In the genomic region with DNA sequence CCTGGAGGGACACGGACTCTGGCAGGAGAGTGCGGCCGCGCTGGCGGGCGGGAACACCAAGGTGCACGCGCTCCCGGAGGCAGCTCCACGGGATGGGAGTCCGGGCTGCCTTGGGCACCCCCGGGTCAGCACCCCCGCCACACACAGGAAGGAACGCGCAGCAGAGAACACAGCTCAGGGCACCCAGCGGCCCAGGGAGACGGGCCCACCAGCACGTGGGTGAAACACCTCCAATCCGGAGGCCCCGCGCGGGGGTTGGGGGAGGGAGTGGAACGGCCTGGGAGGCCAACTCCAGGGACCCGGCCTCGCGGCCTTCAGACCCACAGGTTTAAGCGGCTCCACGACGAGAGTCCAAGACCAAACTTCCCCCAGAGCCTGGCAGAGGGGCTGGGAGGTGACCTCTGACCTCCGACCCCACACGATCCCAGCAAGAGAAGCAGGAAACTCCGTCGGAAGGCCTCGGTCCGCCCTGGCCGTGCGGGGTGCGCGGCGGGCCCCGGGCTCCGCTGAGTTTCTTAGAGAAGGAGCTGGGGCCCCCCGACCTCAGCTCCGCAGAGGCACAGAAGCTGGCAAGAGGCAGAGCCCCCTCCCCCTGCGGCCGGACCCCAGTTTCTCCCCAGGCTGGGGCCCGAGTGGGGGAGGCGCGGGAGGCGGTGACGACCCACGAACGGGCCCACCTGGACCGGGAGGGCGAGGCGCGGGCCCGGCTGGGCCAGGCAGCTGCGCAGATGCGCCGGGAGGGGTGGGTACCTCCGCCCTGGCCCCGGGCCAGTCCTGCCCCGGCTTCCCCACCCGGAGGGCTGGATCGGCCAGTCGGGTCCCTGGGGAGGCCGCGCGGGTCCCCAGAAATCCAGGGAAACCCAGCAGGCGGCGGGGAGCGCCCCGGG, we compare ENCODE assay signal across 1 cellular context.
TF ChIP-seq lines count a peak whose summit lies in the region.

No MANE protein-coding gene starts in this region.

TF ChIP-seq in GM12878, 131 proteins besides CTCF, POLR2A, EP300 and RAD21 (continues in another document):
- TF ChIP-seq, protein P1, sequence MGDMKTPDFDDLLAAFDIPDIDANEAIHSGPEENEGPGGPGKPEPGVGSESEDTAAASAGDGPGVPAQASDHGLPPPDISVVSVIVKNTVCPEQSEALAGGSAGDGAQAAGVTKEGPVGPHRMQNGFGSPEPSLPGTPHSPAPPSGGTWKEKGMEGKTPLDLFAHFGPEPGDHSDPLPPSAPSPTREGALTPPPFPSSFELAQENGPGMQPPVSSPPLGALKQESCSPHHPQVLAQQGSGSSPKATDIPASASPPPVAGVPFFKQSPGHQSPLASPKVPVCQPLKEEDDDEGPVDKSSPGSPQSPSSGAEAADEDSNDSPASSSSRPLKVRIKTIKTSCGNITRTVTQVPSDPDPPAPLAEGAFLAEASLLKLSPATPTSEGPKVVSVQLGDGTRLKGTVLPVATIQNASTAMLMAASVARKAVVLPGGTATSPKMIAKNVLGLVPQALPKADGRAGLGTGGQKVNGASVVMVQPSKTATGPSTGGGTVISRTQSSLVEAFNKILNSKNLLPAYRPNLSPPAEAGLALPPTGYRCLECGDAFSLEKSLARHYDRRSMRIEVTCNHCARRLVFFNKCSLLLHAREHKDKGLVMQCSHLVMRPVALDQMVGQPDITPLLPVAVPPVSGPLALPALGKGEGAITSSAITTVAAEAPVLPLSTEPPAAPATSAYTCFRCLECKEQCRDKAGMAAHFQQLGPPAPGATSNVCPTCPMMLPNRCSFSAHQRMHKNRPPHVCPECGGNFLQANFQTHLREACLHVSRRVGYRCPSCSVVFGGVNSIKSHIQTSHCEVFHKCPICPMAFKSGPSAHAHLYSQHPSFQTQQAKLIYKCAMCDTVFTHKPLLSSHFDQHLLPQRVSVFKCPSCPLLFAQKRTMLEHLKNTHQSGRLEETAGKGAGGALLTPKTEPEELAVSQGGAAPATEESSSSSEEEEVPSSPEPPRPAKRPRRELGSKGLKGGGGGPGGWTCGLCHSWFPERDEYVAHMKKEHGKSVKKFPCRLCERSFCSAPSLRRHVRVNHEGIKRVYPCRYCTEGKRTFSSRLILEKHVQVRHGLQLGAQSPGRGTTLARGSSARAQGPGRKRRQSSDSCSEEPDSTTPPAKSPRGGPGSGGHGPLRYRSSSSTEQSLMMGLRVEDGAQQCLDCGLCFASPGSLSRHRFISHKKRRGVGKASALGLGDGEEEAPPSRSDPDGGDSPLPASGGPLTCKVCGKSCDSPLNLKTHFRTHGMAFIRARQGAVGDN (IDR thresholded peaks at IDR 0.05): peak; percentile 77
- TF ChIP-seq NR2F1 (conservative IDR thresholded peaks at IDR 0.05) (peak; percentile 97), WRNIP1 (IDR thresholded peaks at IDR 0.05; ENCODE audit: borderline replicate concordance, low read depth, low read length) (no peak), SP1 (IDR thresholded peaks at IDR 0.05; ENCODE audit: low read depth, low read length) (no peak), BRCA1 (IDR thresholded peaks at IDR 0.05; ENCODE audit: low read depth, low read length) (no peak), RUNX3 (IDR thresholded peaks at IDR 0.05; ENCODE audit: low read length) (no peak), ZNF207 (IDR thresholded peaks at IDR 0.05; ENCODE audit: borderline replicate concordance) (0 out of 2 replicates have a peak, but pooled peaks have one; percentile 28), RBBP5 (conservative IDR thresholded peaks at IDR 0.05) (no peak), MTA3 (IDR thresholded peaks at IDR 0.05; ENCODE audit: borderline replicate concordance, low read length) (no peak), LARP7 (IDR thresholded peaks at IDR 0.05) (no peak; the same call in 1 of the 2 replicates), NFYA (IDR thresholded peaks at IDR 0.05; ENCODE audit: borderline replicate concordance, low read depth, low read length) (no peak), GATAD2B (conservative IDR thresholded peaks at IDR 0.05; ENCODE audit: low read depth) (peak; percentile 59), BACH1 (IDR thresholded peaks at IDR 0.05; ENCODE audit: borderline replicate concordance) (0 out of 2 replicates have a peak, but pooled peaks have one; percentile 22), HDGF (IDR thresholded peaks at IDR 0.05) (peak; percentile 75; the same call in 1 of the 2 replicates), SREBF1 (IDR thresholded peaks at IDR 0.05; ENCODE audit: low read length) (no peak), NR2C2 (IDR thresholded peaks at IDR 0.05; ENCODE audit: borderline replicate concordance, control insufficient read depth, insufficient read length, low read depth) (peak; percentile 66), KDM1A (IDR thresholded peaks at IDR 0.05; ENCODE audit: borderline replicate concordance) (no peak), MTA2 (IDR thresholded peaks at IDR 0.05; ENCODE audit: low read depth) (0 out of 2 replicates have a peak, but pooled peaks have one; percentile 33), CHD1 (IDR thresholded peaks at IDR 0.05; ENCODE audit: low read depth, low read length) (no peak), CEBPB (IDR thresholded peaks at IDR 0.05; ENCODE audit: borderline replicate concordance in 1 of 2, low read depth in 2 of 2, low read length in 2 of 2) (no peak), IKZF2 (IDR thresholded peaks at IDR 0.05) (no peak; a peak in 1 of 4 replicates), SMC3 (IDR thresholded peaks at IDR 0.05; ENCODE audit: borderline replicate concordance, low read length) (no peak), HCFC1 (IDR thresholded peaks at IDR 0.05; ENCODE audit: low read length) (0 out of 2 replicates have a peak, but pooled peaks have one; percentile 23), FOXK2 (IDR thresholded peaks at IDR 0.05) (no peak), BHLHE40 (IDR thresholded peaks at IDR 0.05; ENCODE audit: borderline replicate concordance in 1 of 2, low read depth in 2 of 2, low read length in 1 of 2) (peak in 1 of 2 experiments; percentile 54; a peak in 2 of 4 replicates), RAD51 (IDR thresholded peaks at IDR 0.05) (peak; percentile 67), MYB (IDR thresholded peaks at IDR 0.05; ENCODE audit: borderline replicate concordance, low read depth, low read length) (no peak), NR2C1 (IDR thresholded peaks at IDR 0.05) (peak; percentile 94), CREB1 (IDR thresholded peaks at IDR 0.05; ENCODE audit: low read depth) (no peak), PAX5 (IDR thresholded peaks at IDR 0.05; ENCODE audit: borderline replicate concordance, low read depth, low read length) (no peak)
- TF ChIP-seq, protein P2, sequence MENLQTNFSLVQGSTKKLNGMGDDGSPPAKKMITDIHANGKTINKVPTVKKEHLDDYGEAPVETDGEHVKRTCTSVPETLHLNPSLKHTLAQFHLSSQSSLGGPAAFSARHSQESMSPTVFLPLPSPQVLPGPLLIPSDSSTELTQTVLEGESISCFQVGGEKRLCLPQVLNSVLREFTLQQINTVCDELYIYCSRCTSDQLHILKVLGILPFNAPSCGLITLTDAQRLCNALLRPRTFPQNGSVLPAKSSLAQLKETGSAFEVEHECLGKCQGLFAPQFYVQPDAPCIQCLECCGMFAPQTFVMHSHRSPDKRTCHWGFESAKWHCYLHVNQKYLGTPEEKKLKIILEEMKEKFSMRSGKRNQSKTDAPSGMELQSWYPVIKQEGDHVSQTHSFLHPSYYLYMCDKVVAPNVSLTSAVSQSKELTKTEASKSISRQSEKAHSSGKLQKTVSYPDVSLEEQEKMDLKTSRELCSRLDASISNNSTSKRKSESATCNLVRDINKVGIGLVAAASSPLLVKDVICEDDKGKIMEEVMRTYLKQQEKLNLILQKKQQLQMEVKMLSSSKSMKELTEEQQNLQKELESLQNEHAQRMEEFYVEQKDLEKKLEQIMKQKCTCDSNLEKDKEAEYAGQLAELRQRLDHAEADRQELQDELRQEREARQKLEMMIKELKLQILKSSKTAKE (IDR thresholded peaks at IDR 0.05; ENCODE audit: low read depth, poor library complexity, severe bottlenecking): no peak
- TF ChIP-seq, protein P3, sequence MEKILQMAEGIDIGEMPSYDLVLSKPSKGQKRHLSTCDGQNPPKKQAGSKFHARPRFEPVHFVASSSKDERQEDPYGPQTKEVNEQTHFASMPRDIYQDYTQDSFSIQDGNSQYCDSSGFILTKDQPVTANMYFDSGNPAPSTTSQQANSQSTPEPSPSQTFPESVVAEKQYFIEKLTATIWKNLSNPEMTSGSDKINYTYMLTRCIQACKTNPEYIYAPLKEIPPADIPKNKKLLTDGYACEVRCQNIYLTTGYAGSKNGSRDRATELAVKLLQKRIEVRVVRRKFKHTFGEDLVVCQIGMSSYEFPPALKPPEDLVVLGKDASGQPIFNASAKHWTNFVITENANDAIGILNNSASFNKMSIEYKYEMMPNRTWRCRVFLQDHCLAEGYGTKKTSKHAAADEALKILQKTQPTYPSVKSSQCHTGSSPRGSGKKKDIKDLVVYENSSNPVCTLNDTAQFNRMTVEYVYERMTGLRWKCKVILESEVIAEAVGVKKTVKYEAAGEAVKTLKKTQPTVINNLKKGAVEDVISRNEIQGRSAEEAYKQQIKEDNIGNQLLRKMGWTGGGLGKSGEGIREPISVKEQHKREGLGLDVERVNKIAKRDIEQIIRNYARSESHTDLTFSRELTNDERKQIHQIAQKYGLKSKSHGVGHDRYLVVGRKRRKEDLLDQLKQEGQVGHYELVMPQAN (conservative IDR thresholded peaks at IDR 0.05): 0 out of 2 replicates have a peak, but pooled peaks have one; percentile 18
- TF ChIP-seq, protein P4, sequence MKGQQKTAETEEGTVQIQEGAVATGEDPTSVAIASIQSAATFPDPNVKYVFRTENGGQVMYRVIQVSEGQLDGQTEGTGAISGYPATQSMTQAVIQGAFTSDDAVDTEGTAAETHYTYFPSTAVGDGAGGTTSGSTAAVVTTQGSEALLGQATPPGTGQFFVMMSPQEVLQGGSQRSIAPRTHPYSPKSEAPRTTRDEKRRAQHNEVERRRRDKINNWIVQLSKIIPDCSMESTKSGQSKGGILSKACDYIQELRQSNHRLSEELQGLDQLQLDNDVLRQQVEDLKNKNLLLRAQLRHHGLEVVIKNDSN (IDR thresholded peaks at IDR 0.05; ENCODE audit: borderline replicate concordance, extremely low read length, insufficient read depth, low read depth, low read length): peak; percentile 87
- TF ChIP-seq, protein P5, sequence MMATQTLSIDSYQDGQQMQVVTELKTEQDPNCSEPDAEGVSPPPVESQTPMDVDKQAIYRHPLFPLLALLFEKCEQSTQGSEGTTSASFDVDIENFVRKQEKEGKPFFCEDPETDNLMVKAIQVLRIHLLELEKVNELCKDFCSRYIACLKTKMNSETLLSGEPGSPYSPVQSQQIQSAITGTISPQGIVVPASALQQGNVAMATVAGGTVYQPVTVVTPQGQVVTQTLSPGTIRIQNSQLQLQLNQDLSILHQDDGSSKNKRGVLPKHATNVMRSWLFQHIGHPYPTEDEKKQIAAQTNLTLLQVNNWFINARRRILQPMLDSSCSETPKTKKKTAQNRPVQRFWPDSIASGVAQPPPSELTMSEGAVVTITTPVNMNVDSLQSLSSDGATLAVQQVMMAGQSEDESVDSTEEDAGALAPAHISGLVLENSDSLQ (IDR thresholded peaks at IDR 0.05): no peak
- TF ChIP-seq, protein P6, sequence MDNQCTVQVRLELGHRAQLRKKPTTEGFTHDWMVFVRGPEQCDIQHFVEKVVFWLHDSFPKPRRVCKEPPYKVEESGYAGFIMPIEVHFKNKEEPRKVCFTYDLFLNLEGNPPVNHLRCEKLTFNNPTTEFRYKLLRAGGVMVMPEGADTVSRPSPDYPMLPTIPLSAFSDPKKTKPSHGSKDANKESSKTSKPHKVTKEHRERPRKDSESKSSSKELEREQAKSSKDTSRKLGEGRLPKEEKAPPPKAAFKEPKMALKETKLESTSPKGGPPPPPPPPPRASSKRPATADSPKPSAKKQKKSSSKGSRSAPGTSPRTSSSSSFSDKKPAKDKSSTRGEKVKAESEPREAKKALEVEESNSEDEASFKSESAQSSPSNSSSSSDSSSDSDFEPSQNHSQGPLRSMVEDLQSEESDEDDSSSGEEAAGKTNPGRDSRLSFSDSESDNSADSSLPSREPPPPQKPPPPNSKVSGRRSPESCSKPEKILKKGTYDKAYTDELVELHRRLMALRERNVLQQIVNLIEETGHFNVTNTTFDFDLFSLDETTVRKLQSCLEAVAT (IDR thresholded peaks at IDR 0.05): 0 out of 2 replicates have a peak, but pooled peaks have one; percentile 37
- TF ChIP-seq, protein P7, sequence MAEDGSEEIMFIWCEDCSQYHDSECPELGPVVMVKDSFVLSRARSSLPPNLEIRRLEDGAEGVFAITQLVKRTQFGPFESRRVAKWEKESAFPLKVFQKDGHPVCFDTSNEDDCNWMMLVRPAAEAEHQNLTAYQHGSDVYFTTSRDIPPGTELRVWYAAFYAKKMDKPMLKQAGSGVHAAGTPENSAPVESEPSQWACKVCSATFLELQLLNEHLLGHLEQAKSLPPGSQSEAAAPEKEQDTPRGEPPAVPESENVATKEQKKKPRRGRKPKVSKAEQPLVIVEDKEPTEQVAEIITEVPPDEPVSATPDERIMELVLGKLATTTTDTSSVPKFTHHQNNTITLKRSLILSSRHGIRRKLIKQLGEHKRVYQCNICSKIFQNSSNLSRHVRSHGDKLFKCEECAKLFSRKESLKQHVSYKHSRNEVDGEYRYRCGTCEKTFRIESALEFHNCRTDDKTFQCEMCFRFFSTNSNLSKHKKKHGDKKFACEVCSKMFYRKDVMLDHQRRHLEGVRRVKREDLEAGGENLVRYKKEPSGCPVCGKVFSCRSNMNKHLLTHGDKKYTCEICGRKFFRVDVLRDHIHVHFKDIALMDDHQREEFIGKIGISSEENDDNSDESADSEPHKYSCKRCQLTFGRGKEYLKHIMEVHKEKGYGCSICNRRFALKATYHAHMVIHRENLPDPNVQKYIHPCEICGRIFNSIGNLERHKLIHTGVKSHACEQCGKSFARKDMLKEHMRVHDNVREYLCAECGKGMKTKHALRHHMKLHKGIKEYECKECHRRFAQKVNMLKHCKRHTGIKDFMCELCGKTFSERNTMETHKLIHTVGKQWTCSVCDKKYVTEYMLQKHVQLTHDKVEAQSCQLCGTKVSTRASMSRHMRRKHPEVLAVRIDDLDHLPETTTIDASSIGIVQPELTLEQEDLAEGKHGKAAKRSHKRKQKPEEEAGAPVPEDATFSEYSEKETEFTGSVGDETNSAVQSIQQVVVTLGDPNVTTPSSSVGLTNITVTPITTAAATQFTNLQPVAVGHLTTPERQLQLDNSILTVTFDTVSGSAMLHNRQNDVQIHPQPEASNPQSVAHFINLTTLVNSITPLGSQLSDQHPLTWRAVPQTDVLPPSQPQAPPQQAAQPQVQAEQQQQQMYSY (CRISPR knock-in tag; IDR thresholded peaks at IDR 0.05): no peak
- TF ChIP-seq, protein P8, sequence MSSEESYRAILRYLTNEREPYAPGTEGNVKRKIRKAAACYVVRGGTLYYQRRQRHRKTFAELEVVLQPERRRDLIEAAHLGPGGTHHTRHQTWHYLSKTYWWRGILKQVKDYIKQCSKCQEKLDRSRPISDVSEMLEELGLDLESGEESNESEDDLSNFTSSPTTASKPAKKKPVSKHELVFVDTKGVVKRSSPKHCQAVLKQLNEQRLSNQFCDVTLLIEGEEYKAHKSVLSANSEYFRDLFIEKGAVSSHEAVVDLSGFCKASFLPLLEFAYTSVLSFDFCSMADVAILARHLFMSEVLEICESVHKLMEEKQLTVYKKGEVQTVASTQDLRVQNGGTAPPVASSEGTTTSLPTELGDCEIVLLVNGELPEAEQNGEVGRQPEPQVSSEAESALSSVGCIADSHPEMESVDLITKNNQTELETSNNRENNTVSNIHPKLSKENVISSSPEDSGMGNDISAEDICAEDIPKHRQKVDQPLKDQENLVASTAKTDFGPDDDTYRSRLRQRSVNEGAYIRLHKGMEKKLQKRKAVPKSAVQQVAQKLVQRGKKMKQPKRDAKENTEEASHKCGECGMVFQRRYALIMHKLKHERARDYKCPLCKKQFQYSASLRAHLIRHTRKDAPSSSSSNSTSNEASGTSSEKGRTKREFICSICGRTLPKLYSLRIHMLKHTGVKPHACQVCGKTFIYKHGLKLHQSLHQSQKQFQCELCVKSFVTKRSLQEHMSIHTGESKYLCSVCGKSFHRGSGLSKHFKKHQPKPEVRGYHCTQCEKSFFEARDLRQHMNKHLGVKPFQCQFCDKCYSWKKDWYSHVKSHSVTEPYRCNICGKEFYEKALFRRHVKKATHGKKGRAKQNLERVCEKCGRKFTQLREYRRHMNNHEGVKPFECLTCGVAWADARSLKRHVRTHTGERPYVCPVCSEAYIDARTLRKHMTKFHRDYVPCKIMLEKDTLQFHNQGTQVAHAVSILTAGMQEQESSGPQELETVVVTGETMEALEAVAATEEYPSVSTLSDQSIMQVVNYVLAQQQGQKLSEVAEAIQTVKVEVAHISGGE (CRISPR knock-in tag; IDR thresholded peaks at IDR 0.05): no peak
